ENCODE assay signal across 1 cellular context in the genomic region with DNA sequence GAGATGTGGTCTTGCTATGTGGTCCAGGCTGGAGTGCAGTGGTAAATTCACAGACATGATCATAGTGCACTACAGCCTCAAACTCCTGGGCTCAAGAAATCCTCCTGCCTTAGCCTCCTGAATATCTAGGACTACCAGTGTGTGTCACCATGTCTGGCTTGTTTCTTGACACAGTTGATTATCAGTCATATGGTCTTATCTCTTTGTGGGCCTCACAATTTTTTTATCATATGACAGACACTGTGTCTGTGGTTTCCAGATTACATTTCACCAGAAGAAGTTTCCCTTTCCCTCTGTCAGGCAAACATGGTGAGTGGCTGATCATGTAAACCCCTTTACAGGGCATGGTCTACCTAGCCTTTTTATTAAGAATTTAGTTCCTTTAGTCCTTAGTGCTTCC.
TF ChIP-seq lines count a peak whose summit lies in the region.

No MANE protein-coding gene starts in this region.

TF ChIP-seq in K562, 482 proteins besides CTCF, POLR2A, EP300 and RAD21 (continued from another document and continues in another):
- TF ChIP-seq, protein P1, sequence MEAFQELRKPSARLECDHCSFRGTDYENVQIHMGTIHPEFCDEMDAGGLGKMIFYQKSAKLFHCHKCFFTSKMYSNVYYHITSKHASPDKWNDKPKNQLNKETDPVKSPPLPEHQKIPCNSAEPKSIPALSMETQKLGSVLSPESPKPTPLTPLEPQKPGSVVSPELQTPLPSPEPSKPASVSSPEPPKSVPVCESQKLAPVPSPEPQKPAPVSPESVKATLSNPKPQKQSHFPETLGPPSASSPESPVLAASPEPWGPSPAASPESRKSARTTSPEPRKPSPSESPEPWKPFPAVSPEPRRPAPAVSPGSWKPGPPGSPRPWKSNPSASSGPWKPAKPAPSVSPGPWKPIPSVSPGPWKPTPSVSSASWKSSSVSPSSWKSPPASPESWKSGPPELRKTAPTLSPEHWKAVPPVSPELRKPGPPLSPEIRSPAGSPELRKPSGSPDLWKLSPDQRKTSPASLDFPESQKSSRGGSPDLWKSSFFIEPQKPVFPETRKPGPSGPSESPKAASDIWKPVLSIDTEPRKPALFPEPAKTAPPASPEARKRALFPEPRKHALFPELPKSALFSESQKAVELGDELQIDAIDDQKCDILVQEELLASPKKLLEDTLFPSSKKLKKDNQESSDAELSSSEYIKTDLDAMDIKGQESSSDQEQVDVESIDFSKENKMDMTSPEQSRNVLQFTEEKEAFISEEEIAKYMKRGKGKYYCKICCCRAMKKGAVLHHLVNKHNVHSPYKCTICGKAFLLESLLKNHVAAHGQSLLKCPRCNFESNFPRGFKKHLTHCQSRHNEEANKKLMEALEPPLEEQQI (IDR thresholded peaks at IDR 0.05) = peak; percentile 82; the same call in 1 of the 2 replicates
- no peak for TF ChIP-seq TAF7 (tag; IDR thresholded peaks at IDR 0.05)
- TF ChIP-seq ZNF146 (CRISPR knock-in tag; IDR thresholded peaks at IDR 0.05; ENCODE audit: unreplicated experiment) = no peak
- TF ChIP-seq, protein P2, sequence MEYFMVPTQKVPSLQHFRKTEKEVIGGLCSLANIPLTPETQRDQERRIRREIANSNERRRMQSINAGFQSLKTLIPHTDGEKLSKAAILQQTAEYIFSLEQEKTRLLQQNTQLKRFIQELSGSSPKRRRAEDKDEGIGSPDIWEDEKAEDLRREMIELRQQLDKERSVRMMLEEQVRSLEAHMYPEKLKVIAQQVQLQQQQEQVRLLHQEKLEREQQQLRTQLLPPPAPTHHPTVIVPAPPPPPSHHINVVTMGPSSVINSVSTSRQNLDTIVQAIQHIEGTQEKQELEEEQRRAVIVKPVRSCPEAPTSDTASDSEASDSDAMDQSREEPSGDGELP (CRISPR knock-in tag; IDR thresholded peaks at IDR 0.05; ENCODE audit: borderline replicate concordance) = no peak; the same call in 1 of the 2 replicates
- no peak for TF ChIP-seq DDX20 (tag; IDR thresholded peaks at IDR 0.05; ENCODE audit: low read depth)
- no peak for TF ChIP-seq MXI1 (IDR thresholded peaks at IDR 0.05; ENCODE audit: low read depth, low read length)
- no peak for TF ChIP-seq PCBP1 (IDR thresholded peaks at IDR 0.05; ENCODE audit: low read depth, low read length, poor library complexity, severe bottlenecking)
- TF ChIP-seq, protein P3, sequence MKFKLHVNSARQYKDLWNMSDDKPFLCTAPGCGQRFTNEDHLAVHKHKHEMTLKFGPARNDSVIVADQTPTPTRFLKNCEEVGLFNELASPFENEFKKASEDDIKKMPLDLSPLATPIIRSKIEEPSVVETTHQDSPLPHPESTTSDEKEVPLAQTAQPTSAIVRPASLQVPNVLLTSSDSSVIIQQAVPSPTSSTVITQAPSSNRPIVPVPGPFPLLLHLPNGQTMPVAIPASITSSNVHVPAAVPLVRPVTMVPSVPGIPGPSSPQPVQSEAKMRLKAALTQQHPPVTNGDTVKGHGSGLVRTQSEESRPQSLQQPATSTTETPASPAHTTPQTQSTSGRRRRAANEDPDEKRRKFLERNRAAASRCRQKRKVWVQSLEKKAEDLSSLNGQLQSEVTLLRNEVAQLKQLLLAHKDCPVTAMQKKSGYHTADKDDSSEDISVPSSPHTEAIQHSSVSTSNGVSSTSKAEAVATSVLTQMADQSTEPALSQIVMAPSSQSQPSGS (CRISPR knock-in tag; IDR thresholded peaks at IDR 0.05) = no peak
- no peak for TF ChIP-seq BRF1 (IDR thresholded peaks at IDR 0.05; ENCODE audit: borderline replicate concordance, extremely low read depth, insufficient read length)
- TF ChIP-seq TEAD1 (CRISPR knock-in tag; IDR thresholded peaks at IDR 0.05) = peak in 1 of 2 experiments; percentile 50; a peak in 1 of 4 replicates
- TF ChIP-seq, protein P4, sequence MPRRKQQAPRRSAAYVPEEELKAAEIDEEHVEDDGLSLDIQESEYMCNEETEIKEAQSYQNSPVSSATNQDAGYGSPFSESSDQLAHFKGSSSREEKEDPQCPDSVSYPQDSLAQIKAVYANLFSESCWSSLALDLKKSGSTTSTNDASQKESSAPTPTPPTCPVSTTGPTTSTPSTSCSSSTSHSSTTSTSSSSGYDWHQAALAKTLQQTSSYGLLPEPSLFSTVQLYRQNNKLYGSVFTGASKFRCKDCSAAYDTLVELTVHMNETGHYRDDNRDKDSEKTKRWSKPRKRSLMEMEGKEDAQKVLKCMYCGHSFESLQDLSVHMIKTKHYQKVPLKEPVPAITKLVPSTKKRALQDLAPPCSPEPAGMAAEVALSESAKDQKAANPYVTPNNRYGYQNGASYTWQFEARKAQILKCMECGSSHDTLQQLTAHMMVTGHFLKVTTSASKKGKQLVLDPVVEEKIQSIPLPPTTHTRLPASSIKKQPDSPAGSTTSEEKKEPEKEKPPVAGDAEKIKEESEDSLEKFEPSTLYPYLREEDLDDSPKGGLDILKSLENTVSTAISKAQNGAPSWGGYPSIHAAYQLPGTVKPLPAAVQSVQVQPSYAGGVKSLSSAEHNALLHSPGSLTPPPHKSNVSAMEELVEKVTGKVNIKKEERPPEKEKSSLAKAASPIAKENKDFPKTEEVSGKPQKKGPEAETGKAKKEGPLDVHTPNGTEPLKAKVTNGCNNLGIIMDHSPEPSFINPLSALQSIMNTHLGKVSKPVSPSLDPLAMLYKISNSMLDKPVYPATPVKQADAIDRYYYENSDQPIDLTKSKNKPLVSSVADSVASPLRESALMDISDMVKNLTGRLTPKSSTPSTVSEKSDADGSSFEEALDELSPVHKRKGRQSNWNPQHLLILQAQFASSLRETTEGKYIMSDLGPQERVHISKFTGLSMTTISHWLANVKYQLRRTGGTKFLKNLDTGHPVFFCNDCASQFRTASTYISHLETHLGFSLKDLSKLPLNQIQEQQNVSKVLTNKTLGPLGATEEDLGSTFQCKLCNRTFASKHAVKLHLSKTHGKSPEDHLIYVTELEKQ (CRISPR knock-in tag; IDR thresholded peaks at IDR 0.05) = no peak
- no peak for TF ChIP-seq NR2C2 (CRISPR knock-in tag; IDR thresholded peaks at IDR 0.05)
- TF ChIP-seq NR2C2 (tag; IDR thresholded peaks at IDR 0.05) = no peak
- no peak for TF ChIP-seq NCOA2 (IDR thresholded peaks at IDR 0.05; ENCODE audit: partially characterized antibody in 2 of 2)
- TF ChIP-seq, protein P5, sequence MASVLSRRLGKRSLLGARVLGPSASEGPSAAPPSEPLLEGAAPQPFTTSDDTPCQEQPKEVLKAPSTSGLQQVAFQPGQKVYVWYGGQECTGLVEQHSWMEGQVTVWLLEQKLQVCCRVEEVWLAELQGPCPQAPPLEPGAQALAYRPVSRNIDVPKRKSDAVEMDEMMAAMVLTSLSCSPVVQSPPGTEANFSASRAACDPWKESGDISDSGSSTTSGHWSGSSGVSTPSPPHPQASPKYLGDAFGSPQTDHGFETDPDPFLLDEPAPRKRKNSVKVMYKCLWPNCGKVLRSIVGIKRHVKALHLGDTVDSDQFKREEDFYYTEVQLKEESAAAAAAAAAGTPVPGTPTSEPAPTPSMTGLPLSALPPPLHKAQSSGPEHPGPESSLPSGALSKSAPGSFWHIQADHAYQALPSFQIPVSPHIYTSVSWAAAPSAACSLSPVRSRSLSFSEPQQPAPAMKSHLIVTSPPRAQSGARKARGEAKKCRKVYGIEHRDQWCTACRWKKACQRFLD (CRISPR knock-in tag; IDR thresholded peaks at IDR 0.05) = no peak
- no peak for TF ChIP-seq ESRRB (CRISPR knock-in tag; IDR thresholded peaks at IDR 0.05; ENCODE audit: borderline replicate concordance)
- peak; percentile 41; the same call in 1 of the 2 replicates for TF ChIP-seq SMARCC2 (IDR thresholded peaks at IDR 0.05; ENCODE audit: low read depth)
- no peak for TF ChIP-seq CAMTA2 (CRISPR knock-in tag; conservative IDR thresholded peaks at IDR 0.05)
- peak; percentile 87; the same call in 1 of the 2 replicates for TF ChIP-seq SMARCE1 (IDR thresholded peaks at IDR 0.05)
- no peak for TF ChIP-seq CHD4 (IDR thresholded peaks at IDR 0.05; ENCODE audit: insufficient read depth, insufficient replicate concordance, low read depth, low read length, poor library complexity, severe bottlenecking)
- TF ChIP-seq ZNF134 (CRISPR knock-in tag; conservative IDR thresholded peaks at IDR 0.05) = no peak
- no peak for TF ChIP-seq ZNF124 (CRISPR knock-in tag; IDR thresholded peaks at IDR 0.05)
- TF ChIP-seq, protein P6, sequence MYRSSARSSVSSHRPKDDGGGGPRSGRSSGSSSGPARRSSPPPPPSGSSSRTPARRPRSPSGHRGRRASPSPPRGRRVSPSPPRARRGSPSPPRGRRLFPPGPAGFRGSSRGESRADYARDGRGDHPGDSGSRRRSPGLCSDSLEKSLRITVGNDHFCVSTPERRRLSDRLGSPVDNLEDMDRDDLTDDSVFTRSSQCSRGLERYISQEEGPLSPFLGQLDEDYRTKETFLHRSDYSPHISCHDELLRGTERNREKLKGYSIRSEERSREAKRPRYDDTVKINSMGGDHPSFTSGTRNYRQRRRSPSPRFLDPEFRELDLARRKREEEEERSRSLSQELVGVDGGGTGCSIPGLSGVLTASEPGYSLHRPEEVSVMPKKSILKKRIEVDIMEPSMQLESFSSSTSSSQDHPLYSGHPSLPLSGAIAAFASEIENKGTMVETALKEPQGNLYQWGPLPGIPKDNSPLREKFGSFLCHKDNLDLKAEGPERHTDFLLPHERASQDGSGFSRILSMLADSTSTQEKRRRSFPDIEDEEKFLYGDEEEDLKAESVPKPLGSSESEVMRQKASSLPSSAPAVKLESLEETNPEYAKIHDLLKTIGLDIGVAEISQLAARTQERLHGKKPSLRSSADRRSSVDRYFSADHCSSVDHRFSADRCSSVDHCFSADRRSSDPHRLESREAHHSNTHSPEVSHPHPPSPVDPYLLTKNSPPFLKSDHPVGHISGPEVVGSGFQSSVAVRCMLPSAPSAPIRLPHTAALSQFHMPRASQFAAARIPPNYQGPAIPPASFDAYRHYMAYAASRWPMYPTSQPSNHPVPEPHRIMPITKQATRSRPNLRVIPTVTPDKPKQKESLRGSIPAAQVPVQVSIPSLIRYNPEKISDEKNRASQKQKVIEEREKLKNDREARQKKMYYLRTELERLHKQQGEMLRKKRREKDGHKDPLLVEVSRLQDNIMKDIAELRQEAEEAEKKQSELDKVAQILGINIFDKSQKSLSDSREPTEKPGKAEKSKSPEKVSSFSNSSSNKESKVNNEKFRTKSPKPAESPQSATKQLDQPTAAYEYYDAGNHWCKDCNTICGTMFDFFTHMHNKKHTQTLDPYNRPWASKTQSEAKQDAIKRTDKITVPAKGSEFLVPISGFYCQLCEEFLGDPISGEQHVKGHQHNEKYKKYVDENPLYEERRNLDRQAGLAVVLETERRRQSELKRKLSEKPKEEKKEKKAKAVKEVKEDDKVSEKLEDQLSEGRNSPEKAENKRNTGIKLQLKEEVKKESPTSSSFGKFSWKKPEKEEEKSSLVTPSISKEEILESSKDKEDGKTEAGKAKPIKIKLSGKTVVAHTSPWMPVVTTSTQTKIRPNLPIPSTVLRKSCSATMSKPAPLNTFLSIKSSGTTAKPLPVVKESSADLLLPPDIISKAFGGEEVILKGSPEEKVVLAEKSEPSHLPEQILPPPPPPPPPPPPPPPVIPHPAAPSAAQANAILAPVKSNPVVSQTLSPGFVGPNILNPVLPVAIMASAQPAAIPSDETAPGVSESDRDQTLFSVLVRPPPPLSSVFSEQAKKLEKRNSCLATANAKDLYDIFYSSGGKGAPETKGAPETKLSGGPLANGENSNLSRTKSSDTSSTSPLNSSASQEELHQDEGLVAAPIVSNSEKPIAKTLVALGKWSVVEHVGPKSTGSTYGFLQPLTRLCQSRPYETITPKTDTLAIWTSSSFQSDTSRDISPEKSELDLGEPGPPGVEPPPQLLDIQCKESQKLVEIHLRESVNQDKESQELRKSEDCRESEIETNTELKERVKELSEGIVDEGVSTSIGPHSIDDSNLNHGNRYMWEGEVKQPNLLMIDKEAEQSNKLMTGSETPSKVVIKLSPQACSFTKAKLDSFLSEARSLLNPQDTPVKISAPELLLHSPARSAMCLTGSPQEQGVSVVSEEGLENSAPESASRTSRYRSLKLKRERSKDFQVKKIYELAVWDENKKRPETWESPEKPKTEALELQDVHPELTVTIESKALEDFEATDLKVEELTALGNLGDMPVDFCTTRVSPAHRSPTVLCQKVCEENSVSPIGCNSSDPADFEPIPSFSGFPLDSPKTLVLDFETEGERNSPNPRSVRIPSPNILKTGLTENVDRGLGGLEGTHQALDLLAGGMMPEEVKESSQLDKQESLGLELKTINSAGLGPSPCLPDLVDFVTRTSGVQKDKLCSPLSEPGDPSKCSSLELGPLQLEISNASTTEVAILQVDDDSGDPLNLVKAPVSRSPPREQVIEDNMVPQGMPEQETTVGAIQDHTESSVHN (IDR thresholded peaks at IDR 0.05; ENCODE audit: borderline replicate concordance in 1 of 2, low read depth in 1 of 2) = no peak
- TF ChIP-seq RFX5 (IDR thresholded peaks at IDR 0.05; ENCODE audit: low read depth, low read length) = no peak
- no peak for TF ChIP-seq ETV6 (IDR thresholded peaks at IDR 0.05; ENCODE audit: borderline replicate concordance in 1 of 2, low read depth in 2 of 2, low read length in 1 of 2)
- no peak for TF ChIP-seq ETV6 (CRISPR knock-in tag; IDR thresholded peaks at IDR 0.05; ENCODE audit: borderline replicate concordance)
- no peak for TF ChIP-seq KDM4B (IDR thresholded peaks at IDR 0.05; ENCODE audit: borderline replicate concordance in 2 of 2, low read depth in 1 of 2)
- TF ChIP-seq THRAP3 (IDR thresholded peaks at IDR 0.05; ENCODE audit: borderline replicate concordance) = no peak
- TF ChIP-seq SIRT6 (IDR thresholded peaks at IDR 0.05; ENCODE audit: low read depth, low read length) = no peak
